In genomic region chr9:37037137-37037743, GRCh38 we compare ENCODE assay signal across 9 cellular contexts. TPM values are rescaled to one million over a fixed set of nuclear protein-coding genes. Genes with fewer than 3 reads are reported as not detected.
A peak's percentile ranks its signal among the peaks of the same experiment; 100 is the strongest.
DNase-seq lines count a peak whose midpoint lies in the region; ATAC-seq, FAIRE-seq and TF ChIP-seq lines count a peak whose summit lies in the region.
"Had no signal": no experiment of that assay in that cellular context is flagged by ENCODE, and none has a peak within 500 bp of the region (broad histone marks: within the 10 kb centered on the region; RNA-seq: fewer than 3 reads in every experiment).

No MANE protein-coding gene starts in this region.

- H3K4me1 ChIP-seq in A549 (peaks cover 19% of the 10 kb centered on the region), foreskin keratinocyte (no peaks in the 10 kb centered on the region), prostate gland (replicated peaks) (peaks cover 4% of the 10 kb centered on the region)

- CTCF ChIA-PET in A549 (lab: Yijun Ruan, JAX), result interaction anchor here (0.9 to 1.5 kb wide), 3 partner anchors 11 to 225 kb away, joined by 3 to 4 read pairs (median 3); no protein-coding TSS in a partner anchor

- TF ChIP-seq RAD21 in A549 (conservative IDR thresholded peaks at IDR 0.05 in 1 of 2, IDR thresholded peaks at IDR 0.05 in 1 of 2), result no peak

- WGBS in A549 (ENCODE audit: missing lambda C conversion rate), result 70% methylated on average over 29 of the region's 29 CpGs
- 4% methylated on average over 28 of the region's 29 CpGs for WGBS in prostate gland

- TF ChIP-seq POLR2A in A549 (IDR thresholded peaks at IDR 0.05; ENCODE audit: low read length) (no peak), GM19099 (IDR thresholded peaks at IDR 0.05; ENCODE audit: extremely low read depth, insufficient read length, low read depth) (peak; percentile 12), prostate gland (IDR thresholded peaks at IDR 0.05) (no peak)

- intact Hi-C loops in prostate gland (cut with DNase I), result no loop called here

- peak overlapping the region; percentile 50 for H3K4me3 ChIP-seq in A549
- H3K4me3 ChIP-seq in prostate gland, result peak overlapping the region; percentile 31 to 39

- peak overlapping the region; percentile 97 for H3K4me2 ChIP-seq in A549

- H3K36me3 ChIP-seq in prostate gland, result no peaks in the 10 kb centered on the region

- FAIRE-seq in A549 (lab: Jason Lieb, UNC), result no peak

- H3K27me3 Mint-ChIP-seq in T-helper 17 cell, result peaks cover 81% of the 10 kb centered on the region

- POLR2A ChIA-PET in A549 (lab: Yijun Ruan, JAX), result interaction anchor here (0.5 kb wide), 1 partner anchor 10 kb away, joined by 4 read pairs; no protein-coding TSS in a partner anchor

- peak overlapping the region; percentile 89 for H3K4me3 Mint-ChIP-seq in T-helper 17 cell

- H3K27ac ChIP-seq in A549 (no peak overlapping the region; a peak in 2 of 6 replicates), foreskin keratinocyte (no peak overlapping the region), prostate gland (peak overlapping the region; percentile 29 to 36)

- no peak for TF ChIP-seq CTCF in A549 (IDR thresholded peaks at IDR 0.05)
- no peak for TF ChIP-seq CTCF in foreskin keratinocyte (conservative IDR thresholded peaks at IDR 0.05)
- TF ChIP-seq CTCF in prostate gland (IDR thresholded peaks at IDR 0.05), result no peak

- H3K4me1 Mint-ChIP-seq in T-helper 17 cell, result peaks cover 19% of the 10 kb centered on the region

- H3K36me3 Mint-ChIP-seq in T-helper 17 cell (ENCODE audit: low read depth), result peaks cover 12% of the 10 kb centered on the region

- H3K9me3 ChIP-seq in A549 (no peaks in the 10 kb centered on the region), T-helper 17 cell (ENCODE audit: control insufficient read depth, low read length, poor library complexity, severe bottlenecking) (peaks cover 2% of the 10 kb centered on the region), prostate gland (no peaks in the 10 kb centered on the region)

- no peak for TF ChIP-seq EP300 in A549 (IDR thresholded peaks at IDR 0.05)

- H3K27me3 ChIP-seq in foreskin keratinocyte, result peaks cover 100% of the 10 kb centered on the region
- H3K27me3 ChIP-seq in prostate gland (replicated peaks; ENCODE audit: insufficient read depth), result peaks cover 23% of the 10 kb centered on the region

- peak overlapping the region; percentile 56 for H3K27ac Mint-ChIP-seq in T-helper 17 cell

- ATAC-seq in A549 (no peak), T-helper 17 cell (peak; percentile 41), foreskin keratinocyte (peak; percentile 16)

- DNase-seq in A549 (ENCODE audit: low read depth in 1 of 2, low spot score in 1 of 2) (no peak), T-helper 17 cell (no peak), foreskin keratinocyte (peak in 1 of 2 donors; percentile 29), prostate gland (ENCODE audit: low spot score) (no peak), HCEC 1CT (no peak), dedifferentiated amniotic fluid mesenchymal stem cell (ENCODE audit: extremely low spot score) (no peak)
- no peak for DNase-seq in activated CD4-positive, alpha-beta T cell treated with anti-CD3 and anti-CD28 coated beads, Interleukin-2, amount 50 U/mL, for 1 hour

TF ChIP-seq in A549, 52 proteins besides CTCF, POLR2A, EP300 and RAD21:
- TF ChIP-seq TFCP2L1 (CRISPR knock-in tag; IDR thresholded peaks at IDR 0.05), result no peak
- no peak for TF ChIP-seq TP53 (CRISPR knock-in tag; IDR thresholded peaks at IDR 0.05)
- no peak for TF ChIP-seq HOXB5 (CRISPR knock-in tag; IDR thresholded peaks at IDR 0.05)
- no peak for TF ChIP-seq NFE2L2 (conservative IDR thresholded peaks at IDR 0.05; ENCODE audit: low read length)
- no peak for TF ChIP-seq CEBPB (IDR thresholded peaks at IDR 0.05)
- no peak for TF ChIP-seq RNF2 (IDR thresholded peaks at IDR 0.05; ENCODE audit: borderline replicate concordance, low read depth)
- TF ChIP-seq, protein P1, sequence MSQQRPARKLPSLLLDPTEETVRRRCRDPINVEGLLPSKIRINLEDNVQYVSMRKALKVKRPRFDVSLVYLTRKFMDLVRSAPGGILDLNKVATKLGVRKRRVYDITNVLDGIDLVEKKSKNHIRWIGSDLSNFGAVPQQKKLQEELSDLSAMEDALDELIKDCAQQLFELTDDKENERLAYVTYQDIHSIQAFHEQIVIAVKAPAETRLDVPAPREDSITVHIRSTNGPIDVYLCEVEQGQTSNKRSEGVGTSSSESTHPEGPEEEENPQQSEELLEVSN (IDR thresholded peaks at IDR 0.05; ENCODE audit: borderline replicate concordance, low read depth), result no peak
- TF ChIP-seq PHF8 (IDR thresholded peaks at IDR 0.05; ENCODE audit: borderline replicate concordance, low read depth), result no peak
- no peak for TF ChIP-seq HES2 (IDR thresholded peaks at IDR 0.05)
- no peak for TF ChIP-seq HOXA7 (CRISPR knock-in tag; IDR thresholded peaks at IDR 0.05)
- TF ChIP-seq BCL3 (IDR thresholded peaks at IDR 0.05), result no peak
- no peak for TF ChIP-seq ZNF302 (CRISPR knock-in tag; IDR thresholded peaks at IDR 0.05)
- no peak for TF ChIP-seq CHD2 (IDR thresholded peaks at IDR 0.05; ENCODE audit: low read length, partially characterized antibody)
- no peak for TF ChIP-seq REST (IDR thresholded peaks at IDR 0.05)
- TF ChIP-seq CBX8 (IDR thresholded peaks at IDR 0.05), result no peak
- no peak for TF ChIP-seq EHF (CRISPR knock-in tag; IDR thresholded peaks at IDR 0.05)

RNA-seq across cellular contexts. Expression of gene PAX5, which starts 3.2 kb away (rescaled TPM):
- polyA plus RNA-seq in A549 (2011; rRNA removed) (not detected in 2 replicates), A549 (2017; fragmentation: RNase III; extraction: RNeasy Plus Mini Kit Qiagen cat#74134 plus additional on column Dnase treatment) (not detected in 3 replicates), foreskin keratinocyte (not detected in 2 replicates)
- polyA plus RNA-seq in A549 (2012; cell fraction: cytosol; rRNA removed), result 0.01 TPM in 1 of 2 replicates, not detected in the other
- polyA plus RNA-seq in A549 (2012; cell fraction: nucleus; rRNA removed), result 0.01 TPM in 1 of 2 replicates, not detected in the other
- polyA minus RNA-seq in A549 (2011; rRNA and poly(A)+ RNA removed), result not detected in 2 replicates
- total RNA-seq in T-helper 17 cell (10 to 100 TPM in 1 of 2 donors, not detected in 1; 10.1 TPM), foreskin keratinocyte (under 0.01 and 0.03 TPM in 2 replicates), prostate gland (under 1 TPM; 0.05 to 0.11 TPM)
- total RNA-seq: glomerular endothelial cell had no signal

Comparison
In these comparisons a context has a peak if more than half of its experiments do, and no peak if none do; other contexts are left out.
1. ATAC-seq: peak in T-helper 17 cell (single experiment) and foreskin keratinocyte (single experiment); none in A549 (0 of 2).
2. H3K27ac ChIP-seq: peak in prostate gland (2 of 2); none in A549 (0 of 2) and foreskin keratinocyte (single experiment).